1 cellular context compared by ENCODE assay signal in the genomic region with DNA sequence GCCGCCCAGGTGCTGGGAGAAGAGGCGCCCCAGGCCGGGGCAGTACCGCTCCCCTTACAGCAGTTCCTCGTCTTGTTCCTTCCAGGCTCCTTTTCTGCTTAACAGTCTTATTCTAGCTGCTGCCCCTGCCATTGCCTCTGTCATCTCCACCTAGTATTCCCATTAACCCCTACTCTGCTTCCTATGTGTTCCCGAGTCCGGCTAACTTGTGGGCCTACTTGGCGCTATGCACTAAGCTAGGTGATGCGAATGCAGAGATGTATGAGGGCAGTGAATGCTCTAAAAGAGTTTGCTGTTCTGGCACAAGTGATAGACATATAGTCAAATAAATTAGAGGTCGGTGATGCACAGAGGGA.
TF ChIP-seq lines count a peak whose summit lies in the region.

No MANE protein-coding gene starts in this region.

TF ChIP-seq in HepG2, 621 proteins besides CTCF, POLR2A, EP300 and RAD21 (continued from another document and continues in another):
- TF ChIP-seq ZFP36L2 (CRISPR knock-in tag; IDR thresholded peaks at IDR 0.05) = no peak
- no peak for TF ChIP-seq HBP1 (CRISPR knock-in tag; IDR thresholded peaks at IDR 0.05; ENCODE audit: low read depth)
- 0 out of 2 replicates have a peak, but pooled peaks have one; percentile 13 for TF ChIP-seq SMAD3 (CRISPR knock-in tag; IDR thresholded peaks at IDR 0.05)
- TF ChIP-seq MED1 (CRISPR knock-in tag; IDR thresholded peaks at IDR 0.05) = no peak
- no peak for TF ChIP-seq ZFP37 (CRISPR knock-in tag; IDR thresholded peaks at IDR 0.05; ENCODE audit: borderline replicate concordance)
- TF ChIP-seq ZNF629 (CRISPR knock-in tag; conservative IDR thresholded peaks at IDR 0.05) = no peak
- TF ChIP-seq DNMT1 (CRISPR knock-in tag; IDR thresholded peaks at IDR 0.05) = no peak
- TF ChIP-seq HIVEP1 (CRISPR knock-in tag; IDR thresholded peaks at IDR 0.05) = no peak
- TF ChIP-seq STAG1 (CRISPR knock-in tag; IDR thresholded peaks at IDR 0.05) = no peak
- TF ChIP-seq ATF3 (CRISPR knock-in tag; IDR thresholded peaks at IDR 0.05) = no peak
- TF ChIP-seq, protein P1, sequence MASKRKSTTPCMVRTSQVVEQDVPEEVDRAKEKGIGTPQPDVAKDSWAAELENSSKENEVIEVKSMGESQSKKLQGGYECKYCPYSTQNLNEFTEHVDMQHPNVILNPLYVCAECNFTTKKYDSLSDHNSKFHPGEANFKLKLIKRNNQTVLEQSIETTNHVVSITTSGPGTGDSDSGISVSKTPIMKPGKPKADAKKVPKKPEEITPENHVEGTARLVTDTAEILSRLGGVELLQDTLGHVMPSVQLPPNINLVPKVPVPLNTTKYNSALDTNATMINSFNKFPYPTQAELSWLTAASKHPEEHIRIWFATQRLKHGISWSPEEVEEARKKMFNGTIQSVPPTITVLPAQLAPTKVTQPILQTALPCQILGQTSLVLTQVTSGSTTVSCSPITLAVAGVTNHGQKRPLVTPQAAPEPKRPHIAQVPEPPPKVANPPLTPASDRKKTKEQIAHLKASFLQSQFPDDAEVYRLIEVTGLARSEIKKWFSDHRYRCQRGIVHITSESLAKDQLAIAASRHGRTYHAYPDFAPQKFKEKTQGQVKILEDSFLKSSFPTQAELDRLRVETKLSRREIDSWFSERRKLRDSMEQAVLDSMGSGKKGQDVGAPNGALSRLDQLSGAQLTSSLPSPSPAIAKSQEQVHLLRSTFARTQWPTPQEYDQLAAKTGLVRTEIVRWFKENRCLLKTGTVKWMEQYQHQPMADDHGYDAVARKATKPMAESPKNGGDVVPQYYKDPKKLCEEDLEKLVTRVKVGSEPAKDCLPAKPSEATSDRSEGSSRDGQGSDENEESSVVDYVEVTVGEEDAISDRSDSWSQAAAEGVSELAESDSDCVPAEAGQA (IDR thresholded peaks at IDR 0.05; ENCODE audit: low read depth) = no peak
- TF ChIP-seq, protein P1 (CRISPR knock-in tag; IDR thresholded peaks at IDR 0.05; ENCODE audit: borderline replicate concordance) = no peak
- TF ChIP-seq ZNF598 (CRISPR knock-in tag; IDR thresholded peaks at IDR 0.05; ENCODE audit: borderline replicate concordance) = 0 out of 2 replicates have a peak, but pooled peaks have one; percentile 41
- TF ChIP-seq, protein P2, sequence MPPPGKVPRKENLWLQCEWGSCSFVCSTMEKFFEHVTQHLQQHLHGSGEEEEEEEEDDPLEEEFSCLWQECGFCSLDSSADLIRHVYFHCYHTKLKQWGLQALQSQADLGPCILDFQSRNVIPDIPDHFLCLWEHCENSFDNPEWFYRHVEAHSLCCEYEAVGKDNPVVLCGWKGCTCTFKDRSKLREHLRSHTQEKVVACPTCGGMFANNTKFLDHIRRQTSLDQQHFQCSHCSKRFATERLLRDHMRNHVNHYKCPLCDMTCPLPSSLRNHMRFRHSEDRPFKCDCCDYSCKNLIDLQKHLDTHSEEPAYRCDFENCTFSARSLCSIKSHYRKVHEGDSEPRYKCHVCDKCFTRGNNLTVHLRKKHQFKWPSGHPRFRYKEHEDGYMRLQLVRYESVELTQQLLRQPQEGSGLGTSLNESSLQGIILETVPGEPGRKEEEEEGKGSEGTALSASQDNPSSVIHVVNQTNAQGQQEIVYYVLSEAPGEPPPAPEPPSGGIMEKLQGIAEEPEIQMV (CRISPR knock-in tag; IDR thresholded peaks at IDR 0.05; ENCODE audit: low read depth) = no peak
- TF ChIP-seq AHR (CRISPR knock-in tag; IDR thresholded peaks at IDR 0.05) = no peak
- no peak for TF ChIP-seq XBP1 (CRISPR knock-in tag; IDR thresholded peaks at IDR 0.05)
- TF ChIP-seq, protein P3, sequence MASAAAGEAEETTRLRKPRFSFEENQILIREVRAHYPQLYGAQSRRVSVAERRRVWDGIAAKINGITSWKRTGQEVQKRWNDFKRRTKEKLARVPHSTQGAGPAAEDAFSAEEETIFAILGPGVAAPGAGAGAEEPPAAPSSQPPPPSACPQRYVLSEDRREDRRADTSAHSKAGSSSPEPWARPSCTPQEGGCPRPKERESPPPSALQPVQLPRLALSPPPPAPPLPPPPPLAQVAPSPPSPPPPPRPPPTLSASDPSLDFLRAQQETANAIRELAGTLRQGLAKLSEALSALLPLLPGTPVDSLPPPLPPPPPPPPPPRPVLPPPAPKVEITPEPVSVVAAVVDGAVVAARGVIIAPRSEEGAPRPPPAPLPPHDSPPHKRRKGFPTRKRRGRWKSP (CRISPR knock-in tag; IDR thresholded peaks at IDR 0.05) = no peak
- peak; percentile 5; the same call in 1 of the 2 replicates for TF ChIP-seq GABPB1 (CRISPR knock-in tag; IDR thresholded peaks at IDR 0.05)
- TF ChIP-seq NR2F6 (IDR thresholded peaks at IDR 0.05) = no peak
- no peak for TF ChIP-seq NR2F6 (CRISPR knock-in tag; IDR thresholded peaks at IDR 0.05)
- 0 out of 2 replicates have a peak, but pooled peaks have one; percentile 53 for TF ChIP-seq ATF1 (CRISPR knock-in tag; IDR thresholded peaks at IDR 0.05)
- no peak for TF ChIP-seq NCOR1 (IDR thresholded peaks at IDR 0.05; ENCODE audit: borderline replicate concordance, low read length)
- no peak for TF ChIP-seq ZNF414 (CRISPR knock-in tag; IDR thresholded peaks at IDR 0.05)
- no peak for TF ChIP-seq MBD4 (IDR thresholded peaks at IDR 0.05; ENCODE audit: borderline replicate concordance, low read length)
- TF ChIP-seq JUNB (CRISPR knock-in tag; IDR thresholded peaks at IDR 0.05; ENCODE audit: borderline replicate concordance) = no peak
- peak; percentile 1; the same call in 1 of the 2 replicates for TF ChIP-seq IRF2 (CRISPR knock-in tag; IDR thresholded peaks at IDR 0.05)
- no peak for TF ChIP-seq ZNF768 (CRISPR knock-in tag; IDR thresholded peaks at IDR 0.05)
- no peak for TF ChIP-seq THYN1 (CRISPR knock-in tag; IDR thresholded peaks at IDR 0.05; ENCODE audit: borderline replicate concordance, low read depth)
- no peak for TF ChIP-seq ZNF121 (CRISPR knock-in tag; IDR thresholded peaks at IDR 0.05)
- peak; percentile 16 for TF ChIP-seq ZNF687 (CRISPR knock-in tag; IDR thresholded peaks at IDR 0.05)
- no peak for TF ChIP-seq PAF1 (CRISPR knock-in tag; IDR thresholded peaks at IDR 0.05)
- TF ChIP-seq ZNF746 (CRISPR knock-in tag; IDR thresholded peaks at IDR 0.05) = no peak
- TF ChIP-seq ZNF260 (CRISPR knock-in tag; IDR thresholded peaks at IDR 0.05; ENCODE audit: borderline replicate concordance, low read depth) = no peak
- TF ChIP-seq PCBP2 (optimal IDR thresholded peaks at IDR 0.05; ENCODE audit: low read depth, low read length, poor library complexity, severe bottlenecking) = no peak
- no peak for TF ChIP-seq HOXA7 (CRISPR knock-in tag; IDR thresholded peaks at IDR 0.05)
- no peak for TF ChIP-seq HDAC1 (CRISPR knock-in tag; IDR thresholded peaks at IDR 0.05)
- no peak for TF ChIP-seq MTA1 (CRISPR knock-in tag; IDR thresholded peaks at IDR 0.05; ENCODE audit: borderline replicate concordance)
- no peak for TF ChIP-seq ESRRA (CRISPR knock-in tag; IDR thresholded peaks at IDR 0.05; ENCODE audit: low read depth)
- TF ChIP-seq ISX (CRISPR knock-in tag; conservative IDR thresholded peaks at IDR 0.05) = no peak
- TF ChIP-seq ZNF572 (CRISPR knock-in tag; IDR thresholded peaks at IDR 0.05) = no peak; the same call in 1 of the 2 replicates
- no peak for TF ChIP-seq GABPA (IDR thresholded peaks at IDR 0.05; ENCODE audit: low read depth, low read length)
- no peak for TF ChIP-seq GABPA (CRISPR knock-in tag; IDR thresholded peaks at IDR 0.05; ENCODE audit: low read depth)
- TF ChIP-seq SRY (CRISPR knock-in tag; IDR thresholded peaks at IDR 0.05) = no peak
- TF ChIP-seq KDM5B (CRISPR knock-in tag; IDR thresholded peaks at IDR 0.05; ENCODE audit: borderline replicate concordance) = 0 out of 2 replicates have a peak, but pooled peaks have one; percentile 14
- TF ChIP-seq, protein P4, sequence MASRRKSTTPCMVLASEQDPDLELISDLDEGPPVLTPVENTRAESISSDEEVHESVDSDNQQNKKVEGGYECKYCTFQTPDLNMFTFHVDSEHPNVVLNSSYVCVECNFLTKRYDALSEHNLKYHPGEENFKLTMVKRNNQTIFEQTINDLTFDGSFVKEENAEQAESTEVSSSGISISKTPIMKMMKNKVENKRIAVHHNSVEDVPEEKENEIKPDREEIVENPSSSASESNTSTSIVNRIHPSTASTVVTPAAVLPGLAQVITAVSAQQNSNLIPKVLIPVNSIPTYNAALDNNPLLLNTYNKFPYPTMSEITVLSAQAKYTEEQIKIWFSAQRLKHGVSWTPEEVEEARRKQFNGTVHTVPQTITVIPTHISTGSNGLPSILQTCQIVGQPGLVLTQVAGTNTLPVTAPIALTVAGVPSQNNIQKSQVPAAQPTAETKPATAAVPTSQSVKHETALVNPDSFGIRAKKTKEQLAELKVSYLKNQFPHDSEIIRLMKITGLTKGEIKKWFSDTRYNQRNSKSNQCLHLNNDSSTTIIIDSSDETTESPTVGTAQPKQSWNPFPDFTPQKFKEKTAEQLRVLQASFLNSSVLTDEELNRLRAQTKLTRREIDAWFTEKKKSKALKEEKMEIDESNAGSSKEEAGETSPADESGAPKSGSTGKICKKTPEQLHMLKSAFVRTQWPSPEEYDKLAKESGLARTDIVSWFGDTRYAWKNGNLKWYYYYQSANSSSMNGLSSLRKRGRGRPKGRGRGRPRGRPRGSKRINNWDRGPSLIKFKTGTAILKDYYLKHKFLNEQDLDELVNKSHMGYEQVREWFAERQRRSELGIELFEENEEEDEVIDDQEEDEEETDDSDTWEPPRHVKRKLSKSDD (CRISPR knock-in tag; IDR thresholded peaks at IDR 0.05; ENCODE audit: low read depth) = no peak
- TF ChIP-seq ZBTB3 (CRISPR knock-in tag; IDR thresholded peaks at IDR 0.05; ENCODE audit: borderline replicate concordance, low read depth) = no peak
- TF ChIP-seq, protein P5, sequence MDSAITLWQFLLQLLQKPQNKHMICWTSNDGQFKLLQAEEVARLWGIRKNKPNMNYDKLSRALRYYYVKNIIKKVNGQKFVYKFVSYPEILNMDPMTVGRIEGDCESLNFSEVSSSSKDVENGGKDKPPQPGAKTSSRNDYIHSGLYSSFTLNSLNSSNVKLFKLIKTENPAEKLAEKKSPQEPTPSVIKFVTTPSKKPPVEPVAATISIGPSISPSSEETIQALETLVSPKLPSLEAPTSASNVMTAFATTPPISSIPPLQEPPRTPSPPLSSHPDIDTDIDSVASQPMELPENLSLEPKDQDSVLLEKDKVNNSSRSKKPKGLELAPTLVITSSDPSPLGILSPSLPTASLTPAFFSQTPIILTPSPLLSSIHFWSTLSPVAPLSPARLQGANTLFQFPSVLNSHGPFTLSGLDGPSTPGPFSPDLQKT (CRISPR knock-in tag; IDR thresholded peaks at IDR 0.05; ENCODE audit: borderline replicate concordance) = no peak
